17 cellular contexts compared by ENCODE assay signal in the genomic region with DNA sequence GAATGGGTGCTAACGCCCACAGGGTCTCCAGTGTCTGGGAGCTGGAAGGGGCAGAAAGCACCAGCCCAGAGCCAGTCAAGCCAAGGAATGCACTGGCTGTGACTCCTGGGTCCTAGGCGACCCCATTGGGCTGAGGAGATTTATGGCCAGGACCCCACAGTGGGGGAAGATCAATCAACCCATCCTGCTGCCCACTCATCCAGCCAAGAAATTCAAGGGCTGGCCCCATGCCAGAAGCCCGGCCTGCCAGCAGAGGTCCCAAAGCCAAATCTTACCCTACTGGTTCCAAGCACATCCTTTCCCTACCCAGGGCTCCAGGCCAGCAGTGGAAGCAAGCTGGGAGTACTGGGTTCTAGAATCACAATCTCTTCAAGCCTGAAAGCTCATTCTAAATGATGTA. TPM values are rescaled to one million over a fixed set of nuclear protein-coding genes. Genes with fewer than 3 reads are reported as not detected.
"Had no signal": no experiment of that assay in that cellular context is flagged by ENCODE, and none has a peak within 500 bp of the region (broad histone marks: within the 10 kb centered on the region; RNA-seq: fewer than 3 reads in every experiment).

No MANE protein-coding gene starts in this region.

- H3K36me3 Mint-ChIP-seq: activated naive CD4-positive, alpha-beta T cell treated with anti-CD3 and anti-CD28 coated beads, Interleukin-2, amount 50 U/mL, for 24 hours; natural killer cell treated with Interleukin-12 subunit alpha and Interleukin-12 subunit beta and Interleukin-15 and Interleukin-18, amount 100 ng/mL, for 72 hours; stimulated activated effector memory CD8-positive, alpha-beta T cell treated with anti-CD3 and anti-CD28 coated beads, Interleukin-12 subunit alpha, Interleukin-12 subunit beta, amount 100 ng/mL, for 72 hours had no signal

- H3K4me3 Mint-ChIP-seq: activated CD8-positive, alpha-beta T cell treated with anti-CD3 and anti-CD28 coated beads, Interleukin-2, amount 10 ng/mL, durations not matched to agents 7 days and 5 days; activated naive CD4-positive, alpha-beta T cell treated with anti-CD3 and anti-CD28 coated beads, Interleukin-2, amount 50 U/mL, for 24 hours; activated T-helper 1 cell treated with anti-CD3 and anti-CD28 coated beads, Interleukin-12 subunit alpha, Interleukin-12 subunit beta, Interleukin-2, Interleukin-4 antibody, amounts not matched to agents 30 ng/mL and 10 ng/mL and 1 ng/mL, durations not matched to agents 14 hours and 24 hours and 36 hours; central memory CD8-positive, alpha-beta T cell; natural killer cell treated with Interleukin-12 subunit alpha and Interleukin-12 subunit beta and Interleukin-15 and Interleukin-18, amount 100 ng/mL, for 72 hours; stimulated activated effector memory CD8-positive, alpha-beta T cell treated with anti-CD3 and anti-CD28 coated beads, Interleukin-12 subunit alpha, Interleukin-12 subunit beta, amount 100 ng/mL, for 72 hours had no signal

- H3K27ac ChIP-seq: body of pancreas, esophagus muscularis mucosa, tibial artery, vagina, WERI-Rb-1 had no signal

- DNase-seq: activated CD4-positive, alpha-beta T cell treated with anti-CD3 and anti-CD28 coated beads for 48 hours; activated CD8-positive, alpha-beta memory T cell treated with anti-CD3 and anti-CD28 coated beads, Interleukin-2, amount 50 U/mL, for 48 hours; activated CD8-positive, alpha-beta T cell treated with anti-CD3 and anti-CD28 coated beads, Interleukin-2, amount 10 ng/mL, durations not matched to agents 7 days and 5 days; T1000; WERI-Rb-1 had no signal

- H3K9me3 ChIP-seq: body of pancreas, esophagus muscularis mucosa, tibial artery, vagina had no signal

- H3K4me3 ChIP-seq: body of pancreas, esophagus muscularis mucosa, tibial artery, vagina had no signal

- H3K27me3 ChIP-seq: vagina had no signal

- H3K9me3 Mint-ChIP-seq: activated naive CD4-positive, alpha-beta T cell treated with anti-CD3 and anti-CD28 coated beads, Interleukin-2, amount 50 U/mL, for 24 hours; activated T-helper 1 cell treated with anti-CD3 and anti-CD28 coated beads, Interleukin-12 subunit alpha, Interleukin-12 subunit beta, Interleukin-2, Interleukin-4 antibody, amounts not matched to agents 30 ng/mL and 10 ng/mL and 1 ng/mL, durations not matched to agents 14 hours and 24 hours and 36 hours; central memory CD8-positive, alpha-beta T cell; natural killer cell treated with Interleukin-12 subunit alpha and Interleukin-12 subunit beta and Interleukin-15 and Interleukin-18, amount 100 ng/mL, for 72 hours; stimulated activated effector memory CD8-positive, alpha-beta T cell treated with anti-CD3 and anti-CD28 coated beads, Interleukin-12 subunit alpha, Interleukin-12 subunit beta, amount 100 ng/mL, for 72 hours had no signal

- H3K36me3 ChIP-seq: esophagus muscularis mucosa, tibial artery, vagina, WERI-Rb-1 had no signal

- ATAC-seq: activated CD8-positive, alpha-beta T cell treated with anti-CD3 and anti-CD28 coated beads, Interleukin-2, amount 10 ng/mL, durations not matched to agents 7 days and 5 days; body of pancreas; natural killer cell treated with Interleukin-12 subunit alpha and Interleukin-12 subunit beta and Interleukin-15 and Interleukin-18, amount 100 ng/mL, for 72 hours; stimulated activated effector memory CD8-positive, alpha-beta T cell treated with anti-CD3 and anti-CD28 coated beads, Interleukin-12 subunit alpha, Interleukin-12 subunit beta, amount 100 ng/mL, for 72 hours had no signal

- H3K27ac Mint-ChIP-seq: activated CD8-positive, alpha-beta T cell treated with anti-CD3 and anti-CD28 coated beads, Interleukin-2, amount 10 ng/mL, durations not matched to agents 7 days and 5 days; activated naive CD4-positive, alpha-beta T cell treated with anti-CD3 and anti-CD28 coated beads, Interleukin-2, amount 50 U/mL, for 24 hours; activated T-helper 1 cell treated with anti-CD3 and anti-CD28 coated beads, Interleukin-12 subunit alpha, Interleukin-12 subunit beta, Interleukin-2, Interleukin-4 antibody, amounts not matched to agents 30 ng/mL and 10 ng/mL and 1 ng/mL, durations not matched to agents 14 hours and 24 hours and 36 hours; natural killer cell treated with Interleukin-12 subunit alpha and Interleukin-12 subunit beta and Interleukin-15 and Interleukin-18, amount 100 ng/mL, for 72 hours; stimulated activated effector memory CD8-positive, alpha-beta T cell treated with anti-CD3 and anti-CD28 coated beads, Interleukin-12 subunit alpha, Interleukin-12 subunit beta, amount 100 ng/mL, for 72 hours had no signal

- H3K4me1 Mint-ChIP-seq: activated naive CD4-positive, alpha-beta T cell treated with anti-CD3 and anti-CD28 coated beads, Interleukin-2, amount 50 U/mL, for 24 hours had no signal

RNA-seq across cellular contexts. Expression of gene PDZK1IP1, which starts 6.8 kb away (rescaled TPM):
- total RNA-seq: activated CD8-positive, alpha-beta T cell treated with anti-CD3 and anti-CD28 coated beads, Interleukin-2, amount 10 ng/mL, durations not matched to agents 7 days and 5 days; activated T-helper 1 cell treated with anti-CD3 and anti-CD28 coated beads, Interleukin-12 subunit alpha, Interleukin-12 subunit beta, Interleukin-2, Interleukin-4 antibody, amounts not matched to agents 30 ng/mL and 10 ng/mL and 1 ng/mL, durations not matched to agents 14 hours and 24 hours and 36 hours; natural killer cell treated with Interleukin-12 subunit alpha and Interleukin-12 subunit beta and Interleukin-15 and Interleukin-18, amount 100 ng/mL, for 72 hours; osteocyte; skeletal muscle tissue had no signal

RNA-seq across cellular contexts. Expression of gene TAL1, which starts 35.4 kb away (rescaled TPM):
- total RNA-seq: activated CD8-positive, alpha-beta T cell treated with anti-CD3 and anti-CD28 coated beads, Interleukin-2, amount 10 ng/mL, durations not matched to agents 7 days and 5 days; activated T-helper 1 cell treated with anti-CD3 and anti-CD28 coated beads, Interleukin-12 subunit alpha, Interleukin-12 subunit beta, Interleukin-2, Interleukin-4 antibody, amounts not matched to agents 30 ng/mL and 10 ng/mL and 1 ng/mL, durations not matched to agents 14 hours and 24 hours and 36 hours; fibroblast of villous mesenchyme; osteocyte had no signal

RNA-seq across cellular contexts. Expression of gene CYP4A22, which starts 59.4 kb away (rescaled TPM):
- total RNA-seq: activated CD8-positive, alpha-beta T cell treated with anti-CD3 and anti-CD28 coated beads, Interleukin-2, amount 10 ng/mL, durations not matched to agents 7 days and 5 days; activated T-helper 1 cell treated with anti-CD3 and anti-CD28 coated beads, Interleukin-12 subunit alpha, Interleukin-12 subunit beta, Interleukin-2, Interleukin-4 antibody, amounts not matched to agents 30 ng/mL and 10 ng/mL and 1 ng/mL, durations not matched to agents 14 hours and 24 hours and 36 hours; body of pancreas; fibroblast of villous mesenchyme; natural killer cell treated with Interleukin-12 subunit alpha and Interleukin-12 subunit beta and Interleukin-15 and Interleukin-18, amount 100 ng/mL, for 72 hours; osteocyte; skeletal muscle tissue; vagina had no signal
